Comparison of ENCODE assay signal across 10 cellular contexts in genomic region chr22:50532824-50533344, GRCh38. TPM values are rescaled to one million over a fixed set of nuclear protein-coding genes. Genes with fewer than 3 reads are reported as not detected.
A peak's percentile ranks its signal among the peaks of the same experiment; 100 is the strongest.
DNase-seq lines count a peak whose midpoint lies in the region; ATAC-seq, FAIRE-seq and TF ChIP-seq lines count a peak whose summit lies in the region.
"Had no signal": no experiment of that assay in that cellular context is flagged by ENCODE, and none has a peak within 500 bp of the region (broad histone marks: within the 10 kb centered on the region; RNA-seq: fewer than 3 reads in every experiment).

No MANE protein-coding gene starts in this region.

- H3K4me3 ChIP-seq in CD8-positive, alpha-beta memory T cell (ENCODE audit: low read length), result no peak overlapping the region
- peak overlapping the region in 1 of 4 experiments; percentile 68; a peak in 2 of 8 replicates for H3K4me3 ChIP-seq in H1 (ENCODE audit: extremely low read depth in 1 of 4, insufficient read depth in 2 of 4, low read depth in 3 of 4, low read length in 4 of 4)
- H3K4me3 ChIP-seq in neutrophil (ENCODE audit: low read depth in 1 of 2, low read length in 1 of 2), result peak overlapping the region; percentile 81 to 98
- no peak overlapping the region for H3K4me3 ChIP-seq in lower leg skin (ENCODE audit: low read depth, poor library complexity, severe bottlenecking)

- no peak overlapping the region for H4K5ac ChIP-seq in H1 (ENCODE audit: insufficient read length, low read depth, low read length)

- H3K79me1 ChIP-seq in H1 (ENCODE audit: low read depth, low read length), result no peaks in the 10 kb centered on the region

- peaks cover 11% of the 10 kb centered on the region for H3K4me1 ChIP-seq in CD8-positive, alpha-beta memory T cell (ENCODE audit: insufficient read depth, low read length)
- H3K4me1 ChIP-seq in H1 (replicated peaks in 1 of 4; ENCODE audit: control insufficient read depth in 3 of 4, insufficient read depth in 4 of 4, low read length in 3 of 4) (peaks cover 0 to 14% (median 5%) of the 10 kb centered on the region in 4 experiments; a peak in 5 of 7 replicates), neutrophil (ENCODE audit: control insufficient read depth in 1 of 2, insufficient read depth in 1 of 2, low read depth in 1 of 2, low read length in 1 of 2) (peaks cover 64 to 71% of the 10 kb centered on the region in 2 experiments)

- no peak overlapping the region for H2BK12ac ChIP-seq in H1 (ENCODE audit: low read depth, low read length)

- peaks cover 0 to 2% of the 10 kb centered on the region in 2 donors for H3K27me3 Mint-ChIP-seq in CD8-positive, alpha-beta memory T cell

- H2BK120ac ChIP-seq in H1 (replicated peaks; ENCODE audit: low read depth, low read length), result no peak overlapping the region

- H3K4me3 Mint-ChIP-seq in CD8-positive, alpha-beta memory T cell, result peak overlapping the region in 6 of 7 donors; percentile 34 to 77 (median 68)

- H3K36me3 Mint-ChIP-seq in CD8-positive, alpha-beta memory T cell, result peaks cover 0 to 1% (median 0%) of the 10 kb centered on the region in 3 donors

- H3K4ac ChIP-seq in H1 (replicated peaks; ENCODE audit: insufficient read length, low read depth, low read length), result no peak overlapping the region

- no peak overlapping the region for H3K27ac ChIP-seq in CD8-positive, alpha-beta memory T cell (ENCODE audit: low read depth, low read length)
- H3K27ac ChIP-seq in H1 (ENCODE audit: low read depth, low read length) (no peak overlapping the region), neutrophil (peak overlapping the region; percentile 98)

- H3K18ac ChIP-seq in H1 (ENCODE audit: extremely low read depth, low read length), result no peak overlapping the region

- no peak overlapping the region for H4K8ac ChIP-seq in H1 (ENCODE audit: extremely low read depth, insufficient read depth, low read length)

- H4K20me1 ChIP-seq in H1 (replicated peaks in 1 of 2; ENCODE audit: control insufficient read depth in 1 of 2, insufficient read depth in 2 of 2, low read length in 2 of 2), result peaks cover 2 to 10% of the 10 kb centered on the region in 2 experiments

- intact Hi-C loops in lower leg skin (cut with DNase I; ENCODE audit: low total_unique reads), result no loop called here

- H4K91ac ChIP-seq in H1 (replicated peaks; ENCODE audit: insufficient read length, low read length), result no peak overlapping the region

- H3K36me3 ChIP-seq in CD8-positive, alpha-beta memory T cell (ENCODE audit: insufficient read depth, low read length), result no peaks in the 10 kb centered on the region
- H3K36me3 ChIP-seq in H1 (ENCODE audit: control insufficient read depth in 2 of 4, insufficient read depth in 4 of 4, low read length in 3 of 4), result no peaks in the 10 kb centered on the region
- H3K36me3 ChIP-seq in neutrophil, result peaks cover 16% of the 10 kb centered on the region

- no peak for TF ChIP-seq POLR2A in H1 (IDR thresholded peaks at IDR 0.05; ENCODE audit: control extremely low read depth in 1 of 2, low read depth in 2 of 2, low read length in 2 of 2)
- TF ChIP-seq POLR2A in lower leg skin (IDR thresholded peaks at IDR 0.05), result no peak

- ATAC-seq in HG02571 (IDR thresholded peaks at IDR 0.05; ENCODE audit: unreplicated experiment), result no peak

- peaks cover 12 to 23% (median 17%) of the 10 kb centered on the region in 3 donors for H3K4me1 Mint-ChIP-seq in CD8-positive, alpha-beta memory T cell

- no peak overlapping the region for H2BK15ac ChIP-seq in H1 (ENCODE audit: low read length)

- 81% methylated on average over 6 of the region's 6 CpGs; no CpG with 5 or more reads in 1 of the 2 experiments for WGBS in H1 (ENCODE audit: extremely low coverage in 1 of 2, insufficient coverage in 1 of 2, insufficient read length in 1 of 2, insufficient replicate concordance in 2 of 2, low coverage in 1 of 2, low lambda C conversion rate in 2 of 2, missing lambda C conversion rate in 1 of 2), 2 experiments
- WGBS in lower leg skin, 2 donors, result 74 to 77% methylated on average over 6 of the region's 6 CpGs

- H3K56ac ChIP-seq in H1 (replicated peaks; ENCODE audit: insufficient read length, low read depth, low read length), result no peak overlapping the region

- no peak overlapping the region for H3K23ac ChIP-seq in H1 (ENCODE audit: insufficient read length)

- no peaks in the 10 kb centered on the region for H3K27me3 ChIP-seq in CD8-positive, alpha-beta memory T cell (ENCODE audit: insufficient read depth, low read length, poor library complexity, severe bottlenecking)
- H3K27me3 ChIP-seq in H1 (replicated peaks in 1 of 4; ENCODE audit: control insufficient read depth in 3 of 4, extremely low read depth in 1 of 4, insufficient read depth in 3 of 4, low read length in 3 of 4) (peaks cover 41 to 57% (median 54%) of the 10 kb centered on the region in 4 experiments), neutrophil (no peaks in the 10 kb centered on the region)

- peaks cover 18% of the 10 kb centered on the region; the same call in 1 of the 2 replicates for H3K23me2 ChIP-seq in H1 (ENCODE audit: low read depth, low read length)

- peak overlapping the region; percentile 75 to 99 (median 88) for H3K27ac Mint-ChIP-seq in CD8-positive, alpha-beta memory T cell

- no peak overlapping the region for H2BK5ac ChIP-seq in H1 (ENCODE audit: low read depth, low read length)

- no peak overlapping the region for H2AFZ ChIP-seq in H1 (ENCODE audit: low read length)

- CTCF ChIA-PET in CD8-positive, alpha-beta memory T cell (lab: Charles Lee), result interaction anchor here (1.5 kb wide), 1 partner anchor 8 kb away, joined by 3 read pairs; no protein-coding TSS in a partner anchor
- CTCF ChIA-PET in H1 (lab: Charles Lee; ENCODE audit: partially characterized antibody), result interaction anchor here (1.0 kb wide), 1 partner anchor 88 kb away, joined by 4 read pairs; no protein-coding TSS in a partner anchor

- H2AK5ac ChIP-seq in H1 (ENCODE audit: low read depth, low read length), result no peak overlapping the region

- no peak for TF ChIP-seq RAD21 in H1 (IDR thresholded peaks at IDR 0.05 in 1 of 2, conservative IDR thresholded peaks at IDR 0.05 in 1 of 2; ENCODE audit: low read depth in 2 of 2, low read length in 2 of 2)

- H2BK20ac ChIP-seq in H1 (ENCODE audit: low read length), result no peak overlapping the region

- no peaks in the 10 kb centered on the region for H3K9me3 ChIP-seq in CD8-positive, alpha-beta memory T cell (ENCODE audit: low read length)
- no peaks in the 10 kb centered on the region for H3K9me3 ChIP-seq in H1 (ENCODE audit: insufficient read depth in 2 of 2, low read depth in 1 of 2, low read length in 1 of 2)
- H3K9me3 ChIP-seq in neutrophil, result no peaks in the 10 kb centered on the region

- POLR2A ChIA-PET in CD8-positive, alpha-beta memory T cell (lab: Charles Lee), result interaction anchor here (1.0 kb wide), 1 partner anchor 282 kb away, joined by 3 read pairs; the partner anchor contains the start of gene HDAC10
- POLR2A ChIA-PET in H1 (lab: Charles Lee; ENCODE audit: partially characterized antibody), result interaction anchor here (0.7 kb wide), 1 partner anchor 49 kb away, joined by 5 read pairs; no protein-coding TSS in a partner anchor

- TF ChIP-seq EP300 in H1 (IDR thresholded peaks at IDR 0.05; ENCODE audit: borderline replicate concordance in 1 of 2, low read depth in 2 of 2, low read length in 2 of 2), result no peak

- H3K9ac ChIP-seq in H1 (replicated peaks in 1 of 4; ENCODE audit: extremely low read depth in 1 of 4, low read depth in 3 of 4, low read length in 3 of 4), result no peak overlapping the region

- no peaks in the 10 kb centered on the region for H3K79me2 ChIP-seq in H1 (ENCODE audit: control insufficient read depth in 1 of 2, insufficient read depth in 2 of 2, low read length in 2 of 2)

- no peak for FAIRE-seq in H1 (lab: Jason Lieb, UNC)

- no peak overlapping the region for H3K14ac ChIP-seq in H1 (ENCODE audit: insufficient read length)

- DNase-seq in CD8-positive, alpha-beta memory T cell, result peak in 1 of 5 donors; percentile 11
- peak; percentile 66 for DNase-seq in OCI-M1 (lab: John Stamatoyannopoulos, UW)
- DNase-seq in H1 (ENCODE audit: low read depth in 1 of 2, low spot score in 2 of 2), result no peak
- DNase-seq in NCI-H1105 treated with DMSO at 0.1 percent for 48 hours (lab: John Stamatoyannopoulos, UW), result no peak
- DNase-seq in lower leg skin (ENCODE audit: low spot score in 2 of 2), result no peak
- DNase-seq in NCI-H510A treated with DMSO at 0.1 percent for 48 hours (lab: John Stamatoyannopoulos, UW), result no peak
- DNase-seq: NCI-H1436 had no signal

- TF ChIP-seq CTCF in H1 (IDR thresholded peaks at IDR 0.05; ENCODE audit: control extremely low read depth in 1 of 3, insufficient read depth in 1 of 3, low read depth in 1 of 3, low read length in 3 of 3) (no peak), neutrophil (IDR thresholded peaks at IDR 0.05) (no peak), lower leg skin (IDR thresholded peaks at IDR 0.05) (no peak)

- H3K9me3 Mint-ChIP-seq in CD8-positive, alpha-beta memory T cell, result no peaks in the 10 kb centered on the region

- H3K4me2 ChIP-seq in H1 (ENCODE audit: insufficient read depth in 1 of 2, low read depth in 2 of 2, low read length in 2 of 2), result peak overlapping the region; percentile 51 to 92; a peak in 1 of 4 replicates

RNA-seq across cellular contexts. Expression of gene TYMP, which starts 3.1 kb away (rescaled TPM):
- total RNA-seq in CD8-positive, alpha-beta memory T cell, result 10 to 100 TPM; 86.1 to 93.6 TPM
- 17.5 TPM for polyA plus RNA-seq in CD8-positive, alpha-beta memory T cell
- 0.43 and 0.46 TPM in 2 replicates for total RNA-seq in H1 (2021; fragmentation: NEBNext Ultra II Directional; extraction: Animal tissue kit (Norgen Biotek cat#: 25700))
- 0.48 and 0.83 TPM in 2 replicates for polyA plus RNA-seq in H1 (2011; rRNA removed)
- polyA plus RNA-seq in H1 (2011; cell fraction: cytosol; rRNA removed), result 0.58 TPM
- polyA plus RNA-seq in H1 (2011; cell fraction: nucleus; rRNA removed), result 1.6 TPM
- polyA plus RNA-seq in H1 (2012, experiment 1 of 2), result 0.40 to 0.65 TPM (median 0.51 TPM) in 4 replicates
- 0.16 TPM for polyA plus RNA-seq in H1 (2012, experiment 2 of 2)
- polyA plus RNA-seq in H1 (2013, experiment 1 of 2), result 0.47 TPM
- 0.39 TPM for polyA plus RNA-seq in H1 (2013, experiment 2 of 2)
- polyA minus RNA-seq in H1 (2011; rRNA and poly(A)+ RNA removed), result 0.28 TPM in 1 of 2 replicates, not detected in the other
- not detected for polyA minus RNA-seq in H1 (2011; cell fraction: cytosol; rRNA and poly(A)+ RNA removed)
- polyA minus RNA-seq in H1 (2011; cell fraction: nucleus; rRNA and poly(A)+ RNA removed), result 0.90 TPM
- total RNA-seq in lower leg skin, result 10 to 100 TPM; 23.6 to 63.3 (median 33.5) TPM

RNA-seq across cellular contexts. Expression of gene SCO2, which starts 7.5 kb away (rescaled TPM):
- total RNA-seq in CD8-positive, alpha-beta memory T cell, result 1 to 10 TPM; 2.4 to 3.5 TPM
- polyA plus RNA-seq in CD8-positive, alpha-beta memory T cell, result 6.5 TPM
- total RNA-seq in H1 (2021; fragmentation: NEBNext Ultra II Directional; extraction: Animal tissue kit (Norgen Biotek cat#: 25700)), result 2.2 TPM in 1 of 2 replicates, not detected in the other
- polyA plus RNA-seq in H1 (2011; rRNA removed), result 2.0 and 2.5 TPM in 2 replicates
- 0.54 TPM for polyA plus RNA-seq in H1 (2011; cell fraction: cytosol; rRNA removed)
- 1.8 TPM for polyA plus RNA-seq in H1 (2011; cell fraction: nucleus; rRNA removed)
- polyA plus RNA-seq in H1 (2012, experiment 1 of 2), result 0.31 to 1.3 TPM (median 0.68 TPM) in 3 of 4 replicates, not detected in the other
- 1.3 TPM for polyA plus RNA-seq in H1 (2012, experiment 2 of 2)
- polyA plus RNA-seq in H1 (2013, experiment 1 of 2), result 0.10 TPM
- polyA plus RNA-seq in H1 (2013, experiment 2 of 2), result not detected
- polyA minus RNA-seq in H1 (2011; rRNA and poly(A)+ RNA removed), result not detected in 2 replicates
- not detected for polyA minus RNA-seq in H1 (2011; cell fraction: cytosol; rRNA and poly(A)+ RNA removed)
- 2.1 TPM for polyA minus RNA-seq in H1 (2011; cell fraction: nucleus; rRNA and poly(A)+ RNA removed)
- 1 to 10 TPM; 1.5 to 9.4 (median 4.4) TPM for total RNA-seq in lower leg skin
- polyA plus RNA-seq: right cardiac atrium had no signal

RNA-seq across cellular contexts. Expression of gene KLHDC7B, which starts 12.8 kb away (rescaled TPM):
- total RNA-seq in CD8-positive, alpha-beta memory T cell, result 1 to 10 TPM; 5.1 to 6.2 TPM
- polyA plus RNA-seq in CD8-positive, alpha-beta memory T cell, result 8.1 TPM
- total RNA-seq in H1 (2021; fragmentation: NEBNext Ultra II Directional; extraction: Animal tissue kit (Norgen Biotek cat#: 25700)), result not detected in 2 replicates
- polyA plus RNA-seq in H1 (2011; rRNA removed), result not detected in 2 replicates
- not detected for polyA plus RNA-seq in H1 (2011; cell fraction: cytosol; rRNA removed)
- polyA plus RNA-seq in H1 (2011; cell fraction: nucleus; rRNA removed), result not detected
- polyA plus RNA-seq in H1 (2012, experiment 1 of 2), result not detected in 4 replicates
- not detected for polyA plus RNA-seq in H1 (2012, experiment 2 of 2)
- polyA plus RNA-seq in H1 (2013, experiment 1 of 2), result not detected
- polyA plus RNA-seq in H1 (2013, experiment 2 of 2), result not detected
- not detected in 2 replicates for polyA minus RNA-seq in H1 (2011; rRNA and poly(A)+ RNA removed)
- polyA minus RNA-seq in H1 (2011; cell fraction: cytosol; rRNA and poly(A)+ RNA removed), result not detected
- not detected for polyA minus RNA-seq in H1 (2011; cell fraction: nucleus; rRNA and poly(A)+ RNA removed)
- under 1 TPM in 2 of 4 donors, not detected in 2; 0.07 to 0.10 TPM for total RNA-seq in lower leg skin
- polyA plus RNA-seq: right cardiac atrium had no signal

RNA-seq across cellular contexts. Expression of gene NCAPH2, which starts 24.9 kb away (rescaled TPM):
- total RNA-seq in CD8-positive, alpha-beta memory T cell, result 100 to 1,000 TPM; 155 to 165 TPM
- polyA plus RNA-seq in CD8-positive, alpha-beta memory T cell, result 36.5 TPM
- 62.2 and 70.4 TPM in 2 replicates for total RNA-seq in H1 (2021; fragmentation: NEBNext Ultra II Directional; extraction: Animal tissue kit (Norgen Biotek cat#: 25700))
- 73.8 and 81.6 TPM in 2 replicates for polyA plus RNA-seq in H1 (2011; rRNA removed)
- 69.3 TPM for polyA plus RNA-seq in H1 (2011; cell fraction: cytosol; rRNA removed)
- polyA plus RNA-seq in H1 (2011; cell fraction: nucleus; rRNA removed), result 122 TPM
- 40.8 to 68.5 TPM (median 62.3 TPM) in 4 replicates for polyA plus RNA-seq in H1 (2012, experiment 1 of 2)
- 53.6 TPM for polyA plus RNA-seq in H1 (2012, experiment 2 of 2)
- 24.8 TPM for polyA plus RNA-seq in H1 (2013, experiment 1 of 2)
- 23.7 TPM for polyA plus RNA-seq in H1 (2013, experiment 2 of 2)
- polyA minus RNA-seq in H1 (2011; rRNA and poly(A)+ RNA removed), result 33.5 and 33.6 TPM in 2 replicates
- 39.4 TPM for polyA minus RNA-seq in H1 (2011; cell fraction: cytosol; rRNA and poly(A)+ RNA removed)
- 33.5 TPM for polyA minus RNA-seq in H1 (2011; cell fraction: nucleus; rRNA and poly(A)+ RNA removed)
- 10 to 100 TPM; 40.7 to 54.3 (median 41.5) TPM for total RNA-seq in lower leg skin

RNA-seq across cellular contexts. Expression of gene LMF2, which starts 25.4 kb away (rescaled TPM):
- 10 to 100 TPM; 88.6 to 89.4 TPM for total RNA-seq in CD8-positive, alpha-beta memory T cell
- 33.6 TPM for polyA plus RNA-seq in CD8-positive, alpha-beta memory T cell
- total RNA-seq in H1 (2021; fragmentation: NEBNext Ultra II Directional; extraction: Animal tissue kit (Norgen Biotek cat#: 25700)), result 31.3 and 34.3 TPM in 2 replicates
- 62.9 and 80.4 TPM in 2 replicates for polyA plus RNA-seq in H1 (2011; rRNA removed)
- 49.9 TPM for polyA plus RNA-seq in H1 (2011; cell fraction: cytosol; rRNA removed)
- 250 TPM for polyA plus RNA-seq in H1 (2011; cell fraction: nucleus; rRNA removed)
- polyA plus RNA-seq in H1 (2012, experiment 1 of 2), result 18.2 to 38.1 TPM (median 36.3 TPM) in 4 replicates
- polyA plus RNA-seq in H1 (2012, experiment 2 of 2), result 28.8 TPM
- polyA plus RNA-seq in H1 (2013, experiment 1 of 2), result 42.9 TPM
- polyA plus RNA-seq in H1 (2013, experiment 2 of 2), result 40.7 TPM
- polyA minus RNA-seq in H1 (2011; rRNA and poly(A)+ RNA removed), result 11.2 and 19.4 TPM in 2 replicates
- 26.9 TPM for polyA minus RNA-seq in H1 (2011; cell fraction: cytosol; rRNA and poly(A)+ RNA removed)
- polyA minus RNA-seq in H1 (2011; cell fraction: nucleus; rRNA and poly(A)+ RNA removed), result 43.0 TPM
- 10 to 100 TPM; 34.8 to 47.2 (median 38.8) TPM for total RNA-seq in lower leg skin

Comparison
In these comparisons a context has a peak if more than half of its experiments do, and no peak if none do; other contexts are left out.
1. H3K4me3 ChIP-seq: peak in neutrophil (2 of 2); none in CD8-positive, alpha-beta memory T cell (single experiment) and lower leg skin (single experiment).
2. RNA of gene TYMP, which starts 3.1 kb away (total RNA-seq): 86.1 to 93.6 TPM in CD8-positive, alpha-beta memory T cell and 23.6 to 63.3 TPM in lower leg skin; 0.43 to 0.46 TPM in H1; every median in the first group is over 10 times any median in the second.